In the genomic region with DNA sequence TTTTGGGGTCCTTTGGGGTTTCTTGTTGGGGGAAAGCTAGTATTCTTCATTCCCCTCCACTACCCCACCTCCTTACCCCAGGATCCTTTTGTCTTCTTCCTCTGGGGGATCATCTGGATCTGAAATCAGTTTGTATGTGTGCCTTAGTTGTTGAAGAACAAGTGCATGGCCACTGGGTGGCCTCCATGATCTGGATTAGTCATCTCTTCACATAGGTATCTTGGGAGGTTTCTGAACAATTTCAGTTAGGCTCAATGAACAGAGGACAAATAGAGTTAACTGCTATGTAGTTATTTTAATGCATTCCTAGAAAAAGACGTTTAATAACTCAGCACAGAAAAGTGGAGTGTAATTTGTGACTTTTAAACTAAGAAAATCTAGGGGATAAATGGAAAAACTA, we compare ENCODE assay signal across 2 cellular contexts.
TF ChIP-seq lines count a peak whose summit lies in the region.

No MANE protein-coding gene starts in this region.

TF ChIP-seq in SK-N-SH treated with all-trans-retinoic acid at 6 μM for 48 hours, 23 proteins besides CTCF, POLR2A, EP300 and RAD21 (continued from another document):
- TF ChIP-seq BACH2 (CRISPR knock-in tag; IDR thresholded peaks at IDR 0.05; ENCODE audit: borderline replicate concordance) (no peak), TOX (CRISPR knock-in tag; IDR thresholded peaks at IDR 0.05; ENCODE audit: borderline replicate concordance) (no peak), GLIS3 (CRISPR knock-in tag; IDR thresholded peaks at IDR 0.05) (no peak)

TF ChIP-seq in liver, 16 proteins besides CTCF, POLR2A, EP300 and RAD21 (continued from another document):
- TF ChIP-seq, protein P1, sequence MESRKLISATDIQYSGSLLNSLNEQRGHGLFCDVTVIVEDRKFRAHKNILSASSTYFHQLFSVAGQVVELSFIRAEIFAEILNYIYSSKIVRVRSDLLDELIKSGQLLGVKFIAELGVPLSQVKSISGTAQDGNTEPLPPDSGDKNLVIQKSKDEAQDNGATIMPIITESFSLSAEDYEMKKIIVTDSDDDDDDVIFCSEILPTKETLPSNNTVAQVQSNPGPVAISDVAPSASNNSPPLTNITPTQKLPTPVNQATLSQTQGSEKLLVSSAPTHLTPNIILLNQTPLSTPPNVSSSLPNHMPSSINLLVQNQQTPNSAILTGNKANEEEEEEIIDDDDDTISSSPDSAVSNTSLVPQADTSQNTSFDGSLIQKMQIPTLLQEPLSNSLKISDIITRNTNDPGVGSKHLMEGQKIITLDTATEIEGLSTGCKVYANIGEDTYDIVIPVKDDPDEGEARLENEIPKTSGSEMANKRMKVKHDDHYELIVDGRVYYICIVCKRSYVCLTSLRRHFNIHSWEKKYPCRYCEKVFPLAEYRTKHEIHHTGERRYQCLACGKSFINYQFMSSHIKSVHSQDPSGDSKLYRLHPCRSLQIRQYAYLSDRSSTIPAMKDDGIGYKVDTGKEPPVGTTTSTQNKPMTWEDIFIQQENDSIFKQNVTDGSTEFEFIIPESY (IDR thresholded peaks at IDR 0.05), result no peak
